In the genomic region with DNA sequence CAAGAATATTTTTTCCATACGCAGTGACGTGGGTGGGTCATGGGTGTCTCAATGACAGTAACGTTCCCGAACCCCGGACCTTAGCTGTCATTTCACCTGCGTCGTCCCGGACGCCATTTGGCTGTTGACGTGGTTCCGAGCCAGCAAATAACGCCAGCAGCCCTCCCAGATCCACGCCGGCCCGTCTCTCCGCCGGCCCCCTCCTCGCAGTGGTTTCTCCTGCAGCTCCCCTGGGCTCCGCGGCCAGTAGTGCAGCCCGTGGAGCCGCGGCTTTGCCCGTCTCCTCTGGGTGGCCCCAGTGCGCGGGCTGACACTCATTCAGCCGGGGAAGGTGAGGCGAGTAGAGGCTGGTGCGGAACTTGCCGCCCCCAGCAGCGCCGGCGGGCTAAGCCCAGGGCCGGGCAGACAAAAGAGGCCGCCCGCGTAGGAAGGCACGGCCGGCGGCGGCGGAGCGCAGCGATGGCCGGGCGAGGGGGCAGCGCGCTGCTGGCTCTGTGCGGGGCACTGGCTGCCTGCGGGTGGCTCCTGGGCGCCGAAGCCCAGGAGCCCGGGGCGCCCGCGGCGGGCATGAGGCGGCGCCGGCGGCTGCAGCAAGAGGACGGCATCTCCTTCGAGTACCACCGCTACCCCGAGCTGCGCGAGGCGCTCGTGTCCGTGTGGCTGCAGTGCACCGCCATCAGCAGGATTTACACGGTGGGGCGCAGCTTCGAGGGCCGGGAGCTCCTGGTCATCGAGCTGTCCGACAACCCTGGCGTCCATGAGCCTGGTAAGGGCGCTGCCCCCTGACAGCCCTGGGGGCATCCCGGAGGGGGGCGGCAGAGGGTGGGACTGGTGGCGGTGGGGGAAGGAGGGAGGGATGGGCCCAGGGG, we compare ENCODE assay signal across 8 cellular contexts. TPM values are rescaled to one million over a fixed set of nuclear protein-coding genes. Genes with fewer than 3 reads are reported as not detected.
DNase-seq lines count a peak whose midpoint lies in the region; ATAC-seq, FAIRE-seq and TF ChIP-seq lines count a peak whose summit lies in the region.

A gene (plus strand): TSS at position 246 of the 869 bp plus-strand sequence. CDS start 214 bp downstream, at position 460.

- peak within 1 kb of the TSS; percentile 80 for H3K4me3 Mint-ChIP-seq in progenitor cell of endocrine pancreas (ENCODE audit: low read depth)

- no peak for TF ChIP-seq POLR2A in NB4 (IDR thresholded peaks at IDR 0.05; ENCODE audit: extremely low read depth, insufficient read length)

- FAIRE-seq in urothelium cell line (lab: Jason Lieb, UNC): no peak

- TF ChIP-seq CTCF in NB4 (IDR thresholded peaks at IDR 0.05; ENCODE audit: low read depth, low read length) (no peak), astrocyte of the cerebellum (IDR thresholded peaks at IDR 0.05; ENCODE audit: low read depth, low read length, missing control alignments) (peak; percentile 49), progenitor cell of endocrine pancreas (IDR thresholded peaks at IDR 0.05; ENCODE audit: unreplicated experiment) (peak; percentile 53)

- intact Hi-C loops in left ventricle myocardium superior (cut with micrococcal nuclease): no loop called here

- DNase-seq in ELF-1 (ENCODE audit: low read depth, low spot score): peak; percentile 79
- DNase-seq in HCEC 1CT: peak; percentile 37
- peak; percentile 66 for DNase-seq in NB4 (ENCODE audit: low read depth)
- peak; percentile 11 to 51 (median 19) for DNase-seq in T-helper 1 cell
- no peak for DNase-seq in astrocyte of the cerebellum (ENCODE audit: low read depth)
- DNase-seq in left ventricle myocardium superior: peak; percentile 85
- peak; percentile 82 for DNase-seq in progenitor cell of endocrine pancreas (ENCODE audit: low spot score, unreplicated experiment)
- DNase-seq in urothelium cell line (ENCODE audit: low spot score): peak; percentile 90

- H3K4me1 Mint-ChIP-seq in progenitor cell of endocrine pancreas (ENCODE audit: low read depth): peaks cover 18% of the 10 kb centered on the region

- H3K36me3 Mint-ChIP-seq in progenitor cell of endocrine pancreas (ENCODE audit: insufficient read depth): no peaks in the 10 kb centered on the region

- no peak within 1 kb of the TSS for H3K4me3 ChIP-seq in NB4 (ENCODE audit: low read depth, low read length)
- peak within 1 kb of the TSS; percentile 58 for H3K4me3 ChIP-seq in astrocyte of the cerebellum (ENCODE audit: low read depth, low read length)

- ATAC-seq in left ventricle myocardium superior: peak; percentile 99

- peak within 1 kb of the TSS; percentile 66 for H3K27ac Mint-ChIP-seq in progenitor cell of endocrine pancreas

- in situ Hi-C loops in astrocyte of the cerebellum (cut with HindIII; ENCODE audit: low sequenced_read_pairs): no loop called here

- H3K9me3 Mint-ChIP-seq in progenitor cell of endocrine pancreas (ENCODE audit: low read depth): no peaks in the 10 kb centered on the region

- H3K27me3 Mint-ChIP-seq in progenitor cell of endocrine pancreas: peaks cover 8% of the 10 kb centered on the region

RNA-seq across cellular contexts. Expression of the gene that starts here (rescaled TPM):
- total RNA-seq in left ventricle myocardium superior (64.3 TPM), progenitor cell of endocrine pancreas (129 and 135 TPM in 2 replicates)
